ENCODE assay signal across 9 cellular contexts in the genomic region with DNA sequence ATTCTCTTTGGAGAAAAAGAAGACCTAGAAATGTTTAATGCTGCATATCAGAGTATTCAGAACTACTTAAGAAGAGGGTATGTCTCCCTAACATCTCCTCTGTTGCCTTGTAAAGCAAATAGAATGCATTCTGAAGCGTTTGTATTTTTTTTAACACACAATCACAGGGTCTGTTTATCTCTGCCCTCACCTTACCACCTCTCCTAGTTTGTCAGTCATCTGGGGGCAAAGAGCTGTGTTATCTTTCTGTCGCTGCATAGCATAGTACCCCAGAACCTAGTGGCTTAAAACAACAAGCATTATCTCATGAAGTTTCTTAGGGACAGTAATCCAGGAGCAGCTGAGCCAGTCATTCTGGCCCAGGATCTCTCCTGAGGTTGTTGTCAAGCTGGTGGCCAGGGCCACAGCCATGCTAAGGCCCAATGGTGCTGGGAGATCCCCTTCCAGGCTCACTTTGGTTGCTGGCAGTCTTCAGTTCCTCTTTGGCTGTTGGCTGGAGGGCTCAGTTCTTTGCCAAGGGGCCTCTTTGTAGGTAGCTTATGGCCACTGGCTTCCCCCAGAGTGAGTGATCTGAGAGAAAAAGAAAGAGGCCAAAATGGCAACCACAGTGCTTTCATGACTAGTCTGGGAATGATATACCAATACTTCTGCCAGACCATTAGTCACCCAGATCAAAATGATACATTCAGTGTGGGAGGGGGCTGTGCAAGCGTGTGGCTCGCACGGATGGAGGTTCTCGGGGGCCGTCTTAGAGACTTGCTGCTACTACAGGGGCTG. TPM values are rescaled to one million over a fixed set of nuclear protein-coding genes. Genes with fewer than 3 reads are reported as not detected.
DNase-seq lines count a peak whose midpoint lies in the region; ATAC-seq and TF ChIP-seq lines count a peak whose summit lies in the region.
"Had no signal": no experiment of that assay in that cellular context is flagged by ENCODE, and none has a peak within 500 bp of the region (broad histone marks: within the 10 kb centered on the region; RNA-seq: fewer than 3 reads in every experiment).

No MANE protein-coding gene starts in this region.

- no peaks in the 10 kb centered on the region for H3K9me3 Mint-ChIP-seq in natural killer cell treated with Interleukin-12 subunit alpha and Interleukin-12 subunit beta and Interleukin-15 and Interleukin-18, amount 100 ng/mL, for 72 hours
- no peaks in the 10 kb centered on the region for H3K9me3 Mint-ChIP-seq in natural killer cell
- H3K9me3 Mint-ChIP-seq in activated B cell treated with CpG ODN at 0.5 μM for 24 hours, result no peaks in the 10 kb centered on the region
- no peaks in the 10 kb centered on the region for H3K9me3 Mint-ChIP-seq in stimulated activated naive CD8-positive, alpha-beta T cell treated with anti-CD3 and anti-CD28 coated beads, Interleukin-15, amount 100 ng/mL, for 72 hours

- H3K4me3 Mint-ChIP-seq in natural killer cell treated with Interleukin-12 subunit alpha and Interleukin-12 subunit beta and Interleukin-15 and Interleukin-18, amount 100 ng/mL, for 72 hours, result no peak overlapping the region
- H3K4me3 Mint-ChIP-seq in natural killer cell (no peak overlapping the region), activated B cell treated with CpG ODN at 0.5 μM for 24 hours (peak overlapping the region; percentile 37)
- H3K4me3 Mint-ChIP-seq in stimulated activated naive CD8-positive, alpha-beta T cell treated with anti-CD3 and anti-CD28 coated beads, Interleukin-15, amount 100 ng/mL, for 72 hours, result peak overlapping the region; percentile 22 to 48

- H3K27ac Mint-ChIP-seq in natural killer cell treated with Interleukin-12 subunit alpha and Interleukin-12 subunit beta and Interleukin-15 and Interleukin-18, amount 100 ng/mL, for 72 hours, result peak overlapping the region; percentile 11 to 57
- H3K27ac Mint-ChIP-seq in natural killer cell (peak overlapping the region in 1 of 2 donors; percentile 35), activated B cell treated with CpG ODN at 0.5 μM for 24 hours (peak overlapping the region; percentile 86)
- peak overlapping the region; percentile 40 to 92 for H3K27ac Mint-ChIP-seq in stimulated activated naive CD8-positive, alpha-beta T cell treated with anti-CD3 and anti-CD28 coated beads, Interleukin-15, amount 100 ng/mL, for 72 hours

- DNase-seq in natural killer cell treated with Interleukin-12 subunit alpha and Interleukin-12 subunit beta and Interleukin-15 and Interleukin-18, amount 100 ng/mL, for 72 hours (ENCODE audit: low spot score), result no peak
- DNase-seq in natural killer cell, result no peak
- DNase-seq in activated B cell treated with CpG ODN at 0.5 μM for 24 hours, result peak; percentile 41
- peak in 1 of 2 donors; percentile 59 for DNase-seq in stimulated activated naive CD8-positive, alpha-beta T cell treated with anti-CD3 and anti-CD28 coated beads, Interleukin-15, amount 100 ng/mL, for 72 hours
- no peak for DNase-seq in superior temporal gyrus (ENCODE audit: extremely low spot score)
- no peak for DNase-seq in AG08396 (ENCODE audit: low spot score)
- no peak for DNase-seq in Right ventricle myocardium inferior (ENCODE audit: missing footprints)
- DNase-seq: NCI-H187 treated with DMSO at 0.1 percent for 48 hours had no signal

- peaks cover 54% of the 10 kb centered on the region for H3K36me3 Mint-ChIP-seq in natural killer cell treated with Interleukin-12 subunit alpha and Interleukin-12 subunit beta and Interleukin-15 and Interleukin-18, amount 100 ng/mL, for 72 hours
- H3K36me3 Mint-ChIP-seq in natural killer cell (peaks cover 28% of the 10 kb centered on the region), activated B cell treated with CpG ODN at 0.5 μM for 24 hours (ENCODE audit: low read depth) (peaks cover 91% of the 10 kb centered on the region)

- H3K27me3 Mint-ChIP-seq in natural killer cell treated with Interleukin-12 subunit alpha and Interleukin-12 subunit beta and Interleukin-15 and Interleukin-18, amount 100 ng/mL, for 72 hours, result no peaks in the 10 kb centered on the region
- no peaks in the 10 kb centered on the region for H3K27me3 Mint-ChIP-seq in natural killer cell (ENCODE audit: low read depth in 2 of 2)
- no peaks in the 10 kb centered on the region for H3K27me3 Mint-ChIP-seq in activated B cell treated with CpG ODN at 0.5 μM for 24 hours
- H3K27me3 Mint-ChIP-seq in stimulated activated naive CD8-positive, alpha-beta T cell treated with anti-CD3 and anti-CD28 coated beads, Interleukin-15, amount 100 ng/mL, for 72 hours, result no peaks in the 10 kb centered on the region

- peaks cover 0 to 6% of the 10 kb centered on the region in 2 donors for H3K4me1 Mint-ChIP-seq in natural killer cell treated with Interleukin-12 subunit alpha and Interleukin-12 subunit beta and Interleukin-15 and Interleukin-18, amount 100 ng/mL, for 72 hours (ENCODE audit: low read depth in 2 of 2)
- H3K4me1 Mint-ChIP-seq in natural killer cell, result no peaks in the 10 kb centered on the region
- H3K4me1 Mint-ChIP-seq in activated B cell treated with CpG ODN at 0.5 μM for 24 hours, result peaks cover 42% of the 10 kb centered on the region
- peaks cover 60% of the 10 kb centered on the region for H3K4me1 Mint-ChIP-seq in stimulated activated naive CD8-positive, alpha-beta T cell treated with anti-CD3 and anti-CD28 coated beads, Interleukin-15, amount 100 ng/mL, for 72 hours

- ATAC-seq in natural killer cell treated with Interleukin-12 subunit alpha and Interleukin-12 subunit beta and Interleukin-15 and Interleukin-18, amount 100 ng/mL, for 72 hours, result no peak
- no peak for ATAC-seq in natural killer cell
- ATAC-seq in HG02759 (IDR thresholded peaks at IDR 0.05; ENCODE audit: unreplicated experiment), result peak; percentile 98
- ATAC-seq in activated B cell treated with CpG ODN at 0.5 μM for 24 hours (ENCODE audit: low read depth), result peak; percentile 98
- peak; percentile 93 for ATAC-seq in stimulated activated naive CD8-positive, alpha-beta T cell treated with anti-CD3 and anti-CD28 coated beads, Interleukin-15, amount 100 ng/mL, for 72 hours
- ATAC-seq in Right ventricle myocardium inferior, result no peak

- intact Hi-C loops in natural killer cell (cut with micrococcal nuclease) (no loop called here), activated B cell treated with CpG ODN at 0.5 μM for 24 hours (cut with micrococcal nuclease) (loop anchor here (1.0 to 5.0 kb wide), 6 partner anchors 13 to 83 kb away; a partner anchor contains a TSS), Right ventricle myocardium inferior (cut with DNase I) (no loop called here)

- CTCF ChIA-PET in activated B cell treated with CpG ODN at 0.5 μM for 24 hours (lab: Charles Lee), result interaction anchor here (0.7 to 1.2 kb wide), 5 partner anchors 8 to 83 kb away, joined by 3 to 6 read pairs (median 3); a partner anchor contains a TSS

- POLR2A ChIA-PET in activated B cell treated with CpG ODN at 0.5 μM for 24 hours (lab: Charles Lee), result interaction anchor here (0.6 to 3.3 kb wide), 12 partner anchors 9 to 83 kb away, joined by 3 to 37 read pairs (median 6); a partner anchor contains a TSS

- TF ChIP-seq CTCF in natural killer cell (IDR thresholded peaks at IDR 0.05), result no peak
- TF ChIP-seq CTCF in activated B cell treated with CpG ODN at 0.5 μM for 24 hours (IDR thresholded peaks at IDR 0.05), result no peak

RNA-seq across cellular contexts. Expression of a gene that starts 17.8 kb away (rescaled TPM):
- total RNA-seq in natural killer cell treated with Interleukin-12 subunit alpha and Interleukin-12 subunit beta and Interleukin-15 and Interleukin-18, amount 100 ng/mL, for 72 hours, result 100 to 1,000 TPM; 109 to 171 TPM
- 10 to 100 TPM; 55.3 to 64.2 (median 59.9) TPM for total RNA-seq in natural killer cell
- 171 and 185 TPM in 2 replicates for total RNA-seq in activated B cell treated with CpG ODN at 0.5 μM for 24 hours
- 6.3 TPM for total RNA-seq in Right ventricle myocardium inferior

Comparison
In these comparisons a context has a peak if more than half of its experiments do, and no peak if none do; other contexts are left out.
1. ATAC-seq: peak in HG02759 (single experiment), activated B cell treated with CpG ODN at 0.5 μM for 24 hours (single experiment) and stimulated activated naive CD8-positive, alpha-beta T cell treated with anti-CD3 and anti-CD28 coated beads, Interleukin-15, amount 100 ng/mL, for 72 hours (single experiment); none in natural killer cell treated with Interleukin-12 subunit alpha and Interleukin-12 subunit beta and Interleukin-15 and Interleukin-18, amount 100 ng/mL, for 72 hours (0 of 2), natural killer cell (0 of 3) and Right ventricle myocardium inferior (single experiment).
2. H3K4me3 Mint-ChIP-seq: peak in activated B cell treated with CpG ODN at 0.5 μM for 24 hours (single experiment) and stimulated activated naive CD8-positive, alpha-beta T cell treated with anti-CD3 and anti-CD28 coated beads, Interleukin-15, amount 100 ng/mL, for 72 hours (2 of 2); none in natural killer cell treated with Interleukin-12 subunit alpha and Interleukin-12 subunit beta and Interleukin-15 and Interleukin-18, amount 100 ng/mL, for 72 hours (single experiment) and natural killer cell (single experiment).